ENCODE assay signal across 36 cellular contexts in the genomic region with DNA sequence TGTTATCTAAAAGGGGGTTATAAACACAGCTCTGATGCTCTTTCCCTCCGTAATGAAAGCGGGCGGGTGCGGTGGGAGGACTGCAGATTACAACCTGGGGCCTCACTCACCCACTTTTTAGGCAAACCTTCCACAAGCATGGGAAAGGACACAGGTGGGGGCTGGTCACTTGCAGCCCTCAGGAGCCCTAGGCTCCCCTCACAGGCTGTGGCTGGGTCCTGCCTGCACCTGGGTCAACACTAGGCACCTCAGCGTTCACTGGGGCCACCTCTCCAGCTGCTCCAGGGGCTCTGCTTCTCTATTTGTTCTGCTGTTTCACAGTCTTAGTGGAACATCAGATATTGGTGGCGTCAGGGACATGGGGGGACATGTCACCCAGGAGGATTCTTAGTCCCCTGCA.
"Had no signal": no experiment of that assay in that cellular context is flagged by ENCODE, and none has a peak within 500 bp of the region (broad histone marks: within the 10 kb centered on the region; RNA-seq: fewer than 3 reads in every experiment).

No MANE protein-coding gene starts in this region.

- H3K27ac ChIP-seq: adrenal gland, cardiac muscle cell, VCaP had no signal

- H3K4me3 Mint-ChIP-seq: activated B cell treated with CpG ODN at 0.5 μM for 24 hours; activated CD4-positive, alpha-beta memory T cell treated with anti-CD3 and anti-CD28 coated beads for 36 hours; activated CD4-positive, alpha-beta T cell treated with anti-CD3 and anti-CD28 coated beads, Interleukin-2, amount 10 ng/mL, durations not matched to agents 24 days and 14 days; activated CD8-positive, alpha-beta T cell treated with anti-CD3 and anti-CD28 coated beads for 36 hours; activated naive CD4-positive, alpha-beta T cell treated with anti-CD3 and anti-CD28 coated beads for 36 hours; activated naive CD8-positive, alpha-beta T cell treated with anti-CD3 and anti-CD28 coated beads for 36 hours; activated T-cell treated with anti-CD3 and anti-CD28 coated beads, Interleukin-2, amount 50 U/mL, for 4 hours; activated T-cell treated with anti-CD3 and anti-CD28 coated beads, Interleukin-2, amount 50 U/mL, for 72 hours; activated T-helper 1 cell treated with anti-CD3 and anti-CD28 coated beads, Interleukin-12 subunit alpha, Interleukin-12 subunit beta, Interleukin-2, Interleukin-4 antibody, amounts not matched to agents 30 ng/mL and 10 ng/mL and 1 ng/mL, durations not matched to agents 14 hours and 24 hours and 36 hours; activated T-helper 17 cell treated with anti-CD3 and anti-CD28 coated beads, Interleukin-2, amount 50 U/mL, for 72 hours; brain; central memory CD8-positive, alpha-beta T cell; T-helper 1 cell treated with Interleukin-12 subunit alpha and Interleukin-12 subunit beta and Interleukin-4 antibody, amounts not matched to agents 30 μg/mL and 1 μg/mL, for 36 hours; T-helper 2 cell treated with Interferon-gamma antibody and Interleukin-4, amounts not matched to agents 5 μg/mL and 100 μg/mL, for 36 hours had no signal

- H3K36me3 ChIP-seq: adrenal gland, cardiac muscle cell had no signal

- DNase-seq: activated B cell treated with CpG ODN at 0.5 μM for 24 hours; activated CD4-positive, alpha-beta memory T cell treated with anti-CD3 and anti-CD28 coated beads for 36 hours; activated CD4-positive, alpha-beta T cell treated with anti-CD3 and anti-CD28 coated beads for 4 hours; activated CD4-positive, alpha-beta T cell treated with anti-CD3 and anti-CD28 coated beads, Interleukin-2, amount 10 ng/mL, durations not matched to agents 24 days and 14 days; activated CD4-positive, alpha-beta T cell treated with anti-CD3 and anti-CD28 coated beads, Interleukin-2, amount 50 U/mL, for 1 hour; activated CD4-positive, alpha-beta T cell treated with anti-CD3 and anti-CD28 coated beads, Interleukin-2, amount 50 U/mL, for 4 hours; activated CD4-positive, CD25-positive, alpha-beta regulatory T cell treated with anti-CD3 and anti-CD28 coated beads, Interleukin-2, amount 50 U/mL, for 72 hours; activated CD8-positive, alpha-beta memory T cell treated with anti-CD3 and anti-CD28 coated beads, Interleukin-2, amount 50 U/mL, for 4 hours; activated CD8-positive, alpha-beta T cell treated with anti-CD3 and anti-CD28 coated beads for 36 hours; activated effector memory CD4-positive, alpha-beta T cell treated with anti-CD3 and anti-CD28 coated beads, Interleukin-2, amount 50 U/mL, for 16 hours; activated gamma-delta T cell treated with Interleukin-2 at 50 U/mL for 16 hours; activated naive CD4-positive, alpha-beta T cell; activated naive CD4-positive, alpha-beta T cell treated with anti-CD3 and anti-CD28 coated beads for 36 hours; activated naive CD4-positive, alpha-beta T cell treated with anti-CD3 and anti-CD28 coated beads, Interleukin-2, amount 50 U/mL, for 16 hours; activated naive CD8-positive, alpha-beta T cell treated with anti-CD3 and anti-CD28 coated beads for 36 hours; activated T-cell treated with anti-CD3 and anti-CD28 coated beads for 4 hours; activated T-cell treated with anti-CD3 and anti-CD28 coated beads, Interleukin-2, amount 50 U/mL, for 1 hour; activated T-cell treated with anti-CD3 and anti-CD28 coated beads, Interleukin-2, amount 50 U/mL, for 4 hours; activated T-cell treated with anti-CD3 and anti-CD28 coated beads, Interleukin-2, amount 50 U/mL, for 72 hours; adrenal gland; amniotic stem cell; aorta; caudate nucleus; cerebellar nuclear complex; T-helper 1 cell; T-helper 2 cell; T-helper 9 cell had no signal

- H3K9me3 Mint-ChIP-seq: activated B cell treated with CpG ODN at 0.5 μM for 24 hours; activated CD4-positive, alpha-beta memory T cell treated with anti-CD3 and anti-CD28 coated beads for 36 hours; activated CD4-positive, alpha-beta T cell treated with anti-CD3 and anti-CD28 coated beads, Interleukin-2, amount 10 ng/mL, durations not matched to agents 24 days and 14 days; activated CD8-positive, alpha-beta T cell treated with anti-CD3 and anti-CD28 coated beads for 36 hours; activated naive CD4-positive, alpha-beta T cell treated with anti-CD3 and anti-CD28 coated beads for 36 hours; activated naive CD4-positive, alpha-beta T cell treated with anti-CD3 and anti-CD28 coated beads, Interleukin-2, amount 50 U/mL, for 72 hours; activated naive CD8-positive, alpha-beta T cell treated with anti-CD3 and anti-CD28 coated beads for 36 hours; activated T-cell treated with anti-CD3 and anti-CD28 coated beads, Interleukin-2, amount 50 U/mL, for 4 hours; activated T-cell treated with anti-CD3 and anti-CD28 coated beads, Interleukin-2, amount 50 U/mL, for 72 hours; activated T-helper 1 cell treated with anti-CD3 and anti-CD28 coated beads, Interleukin-12 subunit alpha, Interleukin-12 subunit beta, Interleukin-2, Interleukin-4 antibody, amounts not matched to agents 30 ng/mL and 10 ng/mL and 1 ng/mL, durations not matched to agents 14 hours and 24 hours and 36 hours; activated T-helper 17 cell treated with anti-CD3 and anti-CD28 coated beads, Interleukin-2, amount 50 U/mL, for 72 hours; brain; central memory CD8-positive, alpha-beta T cell; T-helper 1 cell treated with Interleukin-12 subunit alpha and Interleukin-12 subunit beta and Interleukin-4 antibody, amounts not matched to agents 30 μg/mL and 1 μg/mL, for 36 hours; T-helper 2 cell treated with Interferon-gamma antibody and Interleukin-4, amounts not matched to agents 5 μg/mL and 100 μg/mL, for 36 hours had no signal

- H3K9me3 ChIP-seq: adrenal gland had no signal

- H3K27me3 ChIP-seq: adrenal gland, cardiac muscle cell had no signal

- H3K4me1 Mint-ChIP-seq: activated B cell treated with CpG ODN at 0.5 μM for 24 hours had no signal

- H3K4me3 ChIP-seq: adrenal gland, cardiac muscle cell had no signal

- ATAC-seq: activated CD8-positive, alpha-beta T cell treated with anti-CD3 and anti-CD28 coated beads for 36 hours; activated naive CD4-positive, alpha-beta T cell treated with anti-CD3 and anti-CD28 coated beads, Interleukin-2, amount 50 U/mL, for 72 hours; activated T-cell treated with anti-CD3 and anti-CD28 coated beads, Interleukin-2, amount 50 U/mL, for 4 hours; activated T-cell treated with anti-CD3 and anti-CD28 coated beads, Interleukin-2, amount 50 U/mL, for 72 hours; activated T-helper 17 cell treated with anti-CD3 and anti-CD28 coated beads, Interleukin-2, amount 50 U/mL, for 72 hours had no signal

- H3K27me3 Mint-ChIP-seq: activated B cell treated with CpG ODN at 0.5 μM for 24 hours; activated CD4-positive, alpha-beta memory T cell treated with anti-CD3 and anti-CD28 coated beads for 36 hours; activated CD8-positive, alpha-beta T cell treated with anti-CD3 and anti-CD28 coated beads for 36 hours; activated naive CD8-positive, alpha-beta T cell treated with anti-CD3 and anti-CD28 coated beads for 36 hours; activated T-helper 17 cell treated with anti-CD3 and anti-CD28 coated beads, Interleukin-2, amount 50 U/mL, for 72 hours; central memory CD8-positive, alpha-beta T cell had no signal

- H3K36me3 Mint-ChIP-seq: activated CD4-positive, alpha-beta memory T cell treated with anti-CD3 and anti-CD28 coated beads for 36 hours; activated naive CD4-positive, alpha-beta T cell treated with anti-CD3 and anti-CD28 coated beads, Interleukin-2, amount 50 U/mL, for 72 hours; activated naive CD8-positive, alpha-beta T cell treated with anti-CD3 and anti-CD28 coated beads for 36 hours; brain had no signal

- H3K27ac Mint-ChIP-seq: activated B cell treated with CpG ODN at 0.5 μM for 24 hours; activated CD4-positive, alpha-beta memory T cell treated with anti-CD3 and anti-CD28 coated beads for 36 hours; activated CD4-positive, alpha-beta T cell treated with anti-CD3 and anti-CD28 coated beads, Interleukin-2, amount 10 ng/mL, durations not matched to agents 24 days and 14 days; activated CD8-positive, alpha-beta T cell treated with anti-CD3 and anti-CD28 coated beads for 36 hours; activated naive CD4-positive, alpha-beta T cell treated with anti-CD3 and anti-CD28 coated beads for 36 hours; activated naive CD8-positive, alpha-beta T cell treated with anti-CD3 and anti-CD28 coated beads for 36 hours; activated T-cell treated with anti-CD3 and anti-CD28 coated beads, Interleukin-2, amount 50 U/mL, for 72 hours; activated T-helper 1 cell treated with anti-CD3 and anti-CD28 coated beads, Interleukin-12 subunit alpha, Interleukin-12 subunit beta, Interleukin-2, Interleukin-4 antibody, amounts not matched to agents 30 ng/mL and 10 ng/mL and 1 ng/mL, durations not matched to agents 14 hours and 24 hours and 36 hours; activated T-helper 17 cell treated with anti-CD3 and anti-CD28 coated beads, Interleukin-2, amount 50 U/mL, for 72 hours; T-helper 1 cell treated with Interleukin-12 subunit alpha and Interleukin-12 subunit beta and Interleukin-4 antibody, amounts not matched to agents 30 μg/mL and 1 μg/mL, for 36 hours; T-helper 2 cell treated with Interferon-gamma antibody and Interleukin-4, amounts not matched to agents 5 μg/mL and 100 μg/mL, for 36 hours had no signal
